Comparison of ENCODE assay signal across 9 cellular contexts in genomic region chr7:111756687-111757178, GRCh38.
DNase-seq lines count a peak whose midpoint lies in the region; ATAC-seq and TF ChIP-seq lines count a peak whose summit lies in the region.
"Had no signal": no experiment of that assay in that cellular context is flagged by ENCODE, and none has a peak within 500 bp of the region (broad histone marks: within the 10 kb centered on the region; RNA-seq: fewer than 3 reads in every experiment).

No MANE protein-coding gene starts in this region.

- H3K9me3 ChIP-seq in tibial nerve, result no peaks in the 10 kb centered on the region

- H3K4me1 ChIP-seq in tibial nerve, result peaks cover 0 to 38% (median 7%) of the 10 kb centered on the region in 4 donors

- TF ChIP-seq POLR2A in tibial nerve (IDR thresholded peaks at IDR 0.05), result no peak

- TF ChIP-seq CTCF in tibial nerve (IDR thresholded peaks at IDR 0.05), result peak in 1 of 5 experiments; percentile 18

- DNase-seq in Kasumi-1 (lab: John Stamatoyannopoulos, UW) (peak; percentile 64 to 79), cerebellum (ENCODE audit: low spot score) (peak; percentile 38), left colon (peak; percentile 18 to 53), tibial nerve (ENCODE audit: low spot score in 2 of 2) (peak; percentile 36), RKO (ENCODE audit: low spot score) (no peak)
- no peak for DNase-seq in activated T-cell treated with anti-CD3 and anti-CD28 coated beads, Interleukin-2, amount 50 U/mL, for 48 hours
- DNase-seq: stimulated activated CD4-positive, alpha-beta T cell treated with anti-CD3 and anti-CD28 coated beads, Interleukin-2, amount 100 ng/mL, for 24 hours; T-helper 9 cell had no signal

- H3K27ac ChIP-seq in tibial nerve, result peak overlapping the region in 3 of 4 donors; percentile 32 to 81 (median 77)

- TF ChIP-seq EP300 in tibial nerve (IDR thresholded peaks at IDR 0.05), result peak in 1 of 2 donors; percentile 37

- intact Hi-C loops in left colon (cut with DNase I, micrococcal nuclease), result no loop called here

- no peak for ATAC-seq in left colon
- no peak for ATAC-seq in HG03196 (IDR thresholded peaks at IDR 0.05; ENCODE audit: unreplicated experiment)

- H3K27me3 ChIP-seq in tibial nerve, result no peaks in the 10 kb centered on the region

- WGBS in tibial nerve, 2 donors, result 39 to 63% methylated on average over 11 of the region's 11 CpGs

- H3K36me3 ChIP-seq in tibial nerve, result peaks cover 0 to 9% (median 0%) of the 10 kb centered on the region in 3 donors

- H3K4me3 ChIP-seq in tibial nerve, result peak overlapping the region in 1 of 4 donors; percentile 10

Comparison
In these comparisons a context has a peak if more than half of its experiments do, and no peak if none do; other contexts are left out.
1. DNase-seq: peak in Kasumi-1 (2 of 2), cerebellum (single experiment), left colon (2 of 2) and tibial nerve (2 of 2); none in RKO (single experiment) and activated T-cell treated with anti-CD3 and anti-CD28 coated beads, Interleukin-2, amount 50 U/mL, for 48 hours (0 of 2).